Comparison of ENCODE assay signal across 19 cellular contexts in the genomic region with DNA sequence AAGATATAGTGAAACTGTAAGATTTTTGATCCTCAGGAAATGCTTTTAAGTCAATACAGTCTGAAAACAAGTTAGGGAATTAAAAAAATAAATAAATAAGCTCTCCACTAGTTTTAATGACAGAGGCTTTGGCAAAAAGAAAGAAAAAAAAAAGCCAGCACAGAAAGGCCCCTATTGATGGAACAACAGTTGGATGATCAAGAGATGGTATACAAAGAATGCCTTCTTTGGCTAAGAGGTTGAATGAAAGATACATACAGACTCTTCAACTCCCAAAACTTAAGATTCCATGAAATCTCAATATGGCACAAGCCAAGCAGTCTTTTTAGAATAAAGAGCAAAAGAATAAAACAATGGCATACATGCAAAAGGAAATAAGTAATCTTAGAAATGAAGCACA.
DNase-seq lines count a peak whose midpoint lies in the region; ATAC-seq and TF ChIP-seq lines count a peak whose summit lies in the region.
"Had no signal": no experiment of that assay in that cellular context is flagged by ENCODE, and none has a peak within 500 bp of the region (broad histone marks: within the 10 kb centered on the region; RNA-seq: fewer than 3 reads in every experiment).

No MANE protein-coding gene starts in this region.

- intact Hi-C loops in activated T-helper 2 cell treated with anti-CD3 and anti-CD28 coated beads, Interferon-gamma antibody, Interleukin-2, Interleukin-4, amounts not matched to agents 10 μg/mL and 5 μg/mL and 100 μg/mL, durations not matched to agents 14 hours and 24 hours and 36 hours (cut with micrococcal nuclease): loop anchor here (5.0 to 10.0 kb wide), 4 partner anchors 139 to 861 kb away; a partner anchor contains a TSS

- no peak overlapping the region for H3K4me3 Mint-ChIP-seq in activated T-helper 2 cell treated with anti-CD3 and anti-CD28 coated beads, Interferon-gamma antibody, Interleukin-2, Interleukin-4, amounts not matched to agents 10 μg/mL and 5 μg/mL and 100 μg/mL, durations not matched to agents 14 hours and 24 hours and 36 hours (ENCODE audit: low read depth)
- H3K4me3 Mint-ChIP-seq: activated naive CD4-positive, alpha-beta T cell treated with anti-CD3 and anti-CD28 coated beads, Interleukin-2, amount 50 U/mL, for 24 hours; central memory CD8-positive, alpha-beta T cell; HFFc6; nephron; stimulated activated effector memory CD8-positive, alpha-beta T cell treated with anti-CD3 and anti-CD28 coated beads, Interleukin-12 subunit alpha, Interleukin-12 subunit beta, amount 100 ng/mL, for 72 hours had no signal

- no peaks in the 10 kb centered on the region for H3K36me3 ChIP-seq in KMS-11 (ENCODE audit: insufficient read depth)
- no peaks in the 10 kb centered on the region for H3K36me3 ChIP-seq in fibroblast of lung (ENCODE audit: control insufficient read depth, insufficient read depth, low read length)
- H3K36me3 ChIP-seq: ascending aorta, SJSA1 had no signal

- no peak for TF ChIP-seq CTCF in KMS-11 (conservative IDR thresholded peaks at IDR 0.05; ENCODE audit: low read depth, low read length)
- no peak for TF ChIP-seq CTCF in fibroblast of lung (conservative IDR thresholded peaks at IDR 0.05 in 1 of 2, IDR thresholded peaks at IDR 0.05 in 1 of 2; ENCODE audit: low read depth in 1 of 2, low read length in 2 of 2)
- no peak for TF ChIP-seq CTCF in coronary artery (IDR thresholded peaks at IDR 0.05)

- H3K9ac ChIP-seq in KMS-11 (no peak overlapping the region), fibroblast of lung (ENCODE audit: insufficient read depth, low read length) (no peak overlapping the region)

- no peaks in the 10 kb centered on the region for H3K9me3 ChIP-seq in fibroblast of lung (ENCODE audit: control insufficient read depth, insufficient read depth, low read depth, low read length)
- H3K9me3 ChIP-seq: ascending aorta, psoas muscle, SJSA1, testis had no signal

- no peaks in the 10 kb centered on the region for H3K79me2 ChIP-seq in KMS-11 (ENCODE audit: insufficient read depth, low read depth)
- H3K79me2 ChIP-seq in fibroblast of lung (ENCODE audit: control insufficient read depth, insufficient read depth, low read length): no peaks in the 10 kb centered on the region

- no peak for DNase-seq in fibroblast of lung (ENCODE audit: low read depth in 2 of 2)
- DNase-seq in superior temporal gyrus (ENCODE audit: extremely low spot score): peak; percentile 45
- DNase-seq in activated T-helper 2 cell treated with anti-CD3 and anti-CD28 coated beads, Interferon-gamma antibody, Interleukin-2, Interleukin-4, amounts not matched to agents 10 μg/mL and 5 μg/mL and 100 μg/mL, durations not matched to agents 14 hours and 24 hours and 36 hours (ENCODE audit: low spot score): no peak
- DNase-seq in coronary artery (ENCODE audit: low spot score): no peak
- DNase-seq: left ventricle myocardium superior, psoas muscle, testis had no signal

- H3K9me3 Mint-ChIP-seq in activated T-helper 2 cell treated with anti-CD3 and anti-CD28 coated beads, Interferon-gamma antibody, Interleukin-2, Interleukin-4, amounts not matched to agents 10 μg/mL and 5 μg/mL and 100 μg/mL, durations not matched to agents 14 hours and 24 hours and 36 hours: no peaks in the 10 kb centered on the region
- H3K9me3 Mint-ChIP-seq: activated naive CD4-positive, alpha-beta T cell treated with anti-CD3 and anti-CD28 coated beads, Interleukin-2, amount 50 U/mL, for 24 hours; central memory CD8-positive, alpha-beta T cell; HFFc6; nephron; stimulated activated effector memory CD8-positive, alpha-beta T cell treated with anti-CD3 and anti-CD28 coated beads, Interleukin-12 subunit alpha, Interleukin-12 subunit beta, amount 100 ng/mL, for 72 hours had no signal

- no peaks in the 10 kb centered on the region for H3K36me3 Mint-ChIP-seq in activated T-helper 2 cell treated with anti-CD3 and anti-CD28 coated beads, Interferon-gamma antibody, Interleukin-2, Interleukin-4, amounts not matched to agents 10 μg/mL and 5 μg/mL and 100 μg/mL, durations not matched to agents 14 hours and 24 hours and 36 hours (ENCODE audit: low read depth)
- H3K36me3 Mint-ChIP-seq: activated naive CD4-positive, alpha-beta T cell treated with anti-CD3 and anti-CD28 coated beads, Interleukin-2, amount 50 U/mL, for 24 hours; stimulated activated effector memory CD8-positive, alpha-beta T cell treated with anti-CD3 and anti-CD28 coated beads, Interleukin-12 subunit alpha, Interleukin-12 subunit beta, amount 100 ng/mL, for 72 hours had no signal

- peak overlapping the region; percentile 31; the same call in 1 of the 2 replicates for H3K27ac ChIP-seq in KMS-11
- H3K27ac ChIP-seq in fibroblast of lung (ENCODE audit: insufficient read depth, low read length): no peak overlapping the region
- no peak overlapping the region for H3K27ac ChIP-seq in coronary artery
- H3K27ac ChIP-seq: ascending aorta, dorsolateral prefrontal cortex, epithelial cell of prostate, psoas muscle, SJSA1, testis had no signal

- H3K4me3 ChIP-seq in KMS-11 (IDR thresholded peaks at IDR 0.05; ENCODE audit: insufficient read depth, low read depth, low read length) (peak overlapping the region; percentile 6), fibroblast of lung (replicated peaks in 1 of 4; ENCODE audit: control extremely low read depth in 1 of 4, insufficient read depth in 1 of 4, low read depth in 3 of 4, low read length in 4 of 4) (no peak overlapping the region), coronary artery (no peak overlapping the region)
- H3K4me3 ChIP-seq: ascending aorta, dorsolateral prefrontal cortex, psoas muscle, SJSA1, testis had no signal

- H3K27ac Mint-ChIP-seq in activated T-helper 2 cell treated with anti-CD3 and anti-CD28 coated beads, Interferon-gamma antibody, Interleukin-2, Interleukin-4, amounts not matched to agents 10 μg/mL and 5 μg/mL and 100 μg/mL, durations not matched to agents 14 hours and 24 hours and 36 hours: no peak overlapping the region
- H3K27ac Mint-ChIP-seq: activated naive CD4-positive, alpha-beta T cell treated with anti-CD3 and anti-CD28 coated beads, Interleukin-2, amount 50 U/mL, for 24 hours; stimulated activated effector memory CD8-positive, alpha-beta T cell treated with anti-CD3 and anti-CD28 coated beads, Interleukin-12 subunit alpha, Interleukin-12 subunit beta, amount 100 ng/mL, for 72 hours had no signal

- peaks cover 45% of the 10 kb centered on the region for H3K4me1 ChIP-seq in KMS-11 (ENCODE audit: low read depth, poor library complexity, severe bottlenecking)
- H3K4me1 ChIP-seq in fibroblast of lung (ENCODE audit: control insufficient read depth, extremely low read depth, insufficient read depth, low read length): peaks cover 6% of the 10 kb centered on the region
- H3K4me1 ChIP-seq: ascending aorta, testis had no signal

- H2AFZ ChIP-seq in KMS-11 (ENCODE audit: low read depth) (no peak overlapping the region), fibroblast of lung (ENCODE audit: low read length) (peak overlapping the region; percentile 10)

- peak; percentile 18 for ATAC-seq in GM19395 (IDR thresholded peaks at IDR 0.05; ENCODE audit: unreplicated experiment)
- ATAC-seq in GM18520 (IDR thresholded peaks at IDR 0.05; ENCODE audit: unreplicated experiment): no peak
- ATAC-seq: stimulated activated effector memory CD8-positive, alpha-beta T cell treated with anti-CD3 and anti-CD28 coated beads, Interleukin-12 subunit alpha, Interleukin-12 subunit beta, amount 100 ng/mL, for 72 hours had no signal

- H3K4me2 ChIP-seq in KMS-11 (peak overlapping the region; percentile 64), fibroblast of lung (ENCODE audit: extremely low read depth, insufficient read depth, low read length) (no peak overlapping the region)

- H3K27me3 ChIP-seq in KMS-11 (ENCODE audit: insufficient read depth, low read depth) (no peaks in the 10 kb centered on the region), fibroblast of lung (ENCODE audit: control insufficient read depth, insufficient read depth, low read length) (no peaks in the 10 kb centered on the region)
- H3K27me3 ChIP-seq: ascending aorta, SJSA1, testis had no signal

- peaks cover 20% of the 10 kb centered on the region for H3K4me1 Mint-ChIP-seq in activated T-helper 2 cell treated with anti-CD3 and anti-CD28 coated beads, Interferon-gamma antibody, Interleukin-2, Interleukin-4, amounts not matched to agents 10 μg/mL and 5 μg/mL and 100 μg/mL, durations not matched to agents 14 hours and 24 hours and 36 hours (ENCODE audit: low read depth)
- H3K4me1 Mint-ChIP-seq: activated naive CD4-positive, alpha-beta T cell treated with anti-CD3 and anti-CD28 coated beads, Interleukin-2, amount 50 U/mL, for 24 hours; central memory CD8-positive, alpha-beta T cell; stimulated activated effector memory CD8-positive, alpha-beta T cell treated with anti-CD3 and anti-CD28 coated beads, Interleukin-12 subunit alpha, Interleukin-12 subunit beta, amount 100 ng/mL, for 72 hours had no signal

- H4K20me1 ChIP-seq in KMS-11 (ENCODE audit: insufficient read depth) (no peaks in the 10 kb centered on the region), fibroblast of lung (ENCODE audit: control insufficient read depth, extremely low read depth, insufficient read depth, low read length) (no peaks in the 10 kb centered on the region)

- H3K27me3 Mint-ChIP-seq in activated T-helper 2 cell treated with anti-CD3 and anti-CD28 coated beads, Interferon-gamma antibody, Interleukin-2, Interleukin-4, amounts not matched to agents 10 μg/mL and 5 μg/mL and 100 μg/mL, durations not matched to agents 14 hours and 24 hours and 36 hours (ENCODE audit: low read depth): peaks cover 13% of the 10 kb centered on the region
